ENCODE assay signal across 11 cellular contexts in the genomic region with DNA sequence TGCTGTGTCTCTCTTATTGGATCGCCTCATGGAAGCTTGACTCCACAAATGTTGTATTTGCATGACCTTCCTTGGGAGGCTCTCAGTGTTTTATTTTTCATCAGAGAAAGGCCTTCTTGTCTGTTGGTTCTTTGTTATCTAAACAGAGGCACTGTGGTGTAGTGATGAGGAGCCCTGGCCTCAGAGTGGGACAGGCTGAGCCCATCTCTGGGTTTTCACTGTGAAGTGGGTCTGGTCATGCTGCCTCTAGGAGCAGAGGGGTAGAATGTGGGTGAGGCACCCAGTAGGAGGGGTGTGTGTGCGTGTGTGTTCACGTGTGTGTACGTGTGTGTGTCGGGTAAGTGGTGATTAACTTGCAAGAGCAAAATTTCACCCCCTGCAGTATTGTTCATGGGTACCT. TPM values are rescaled to one million over a fixed set of nuclear protein-coding genes. Genes with fewer than 3 reads are reported as not detected.
A peak's percentile ranks its signal among the peaks of the same experiment; 100 is the strongest.
DNase-seq lines count a peak whose midpoint lies in the region; ATAC-seq and TF ChIP-seq lines count a peak whose summit lies in the region.
"Had no signal": no experiment of that assay in that cellular context is flagged by ENCODE, and none has a peak within 500 bp of the region (broad histone marks: within the 10 kb centered on the region; RNA-seq: fewer than 3 reads in every experiment).

No MANE protein-coding gene starts in this region.

- no peaks in the 10 kb centered on the region for H3K27me3 Mint-ChIP-seq in activated naive CD4-positive, alpha-beta T cell treated with anti-CD3 and anti-CD28 coated beads, Interleukin-2, amount 10 ng/mL, durations not matched to agents 7 days and 5 days
- H3K27me3 Mint-ChIP-seq in activated CD8-positive, alpha-beta T cell treated with anti-CD3 and anti-CD28 coated beads for 36 hours, result no peaks in the 10 kb centered on the region

- H3K4me1 ChIP-seq in lower lobe of right lung, result peaks cover 100% of the 10 kb centered on the region
- H3K4me1 ChIP-seq in thymus (ENCODE audit: control insufficient read depth, insufficient read depth, low read length), result peaks cover 96% of the 10 kb centered on the region

- no peak overlapping the region for H3K4me3 ChIP-seq in lower lobe of right lung
- no peak overlapping the region for H3K4me3 ChIP-seq in thymus (ENCODE audit: low read length)
- H3K4me3 ChIP-seq: heart left ventricle had no signal

- peaks cover 100% of the 10 kb centered on the region for H3K4me1 Mint-ChIP-seq in activated naive CD4-positive, alpha-beta T cell treated with anti-CD3 and anti-CD28 coated beads, Interleukin-2, amount 10 ng/mL, durations not matched to agents 7 days and 5 days
- peaks cover 91% of the 10 kb centered on the region for H3K4me1 Mint-ChIP-seq in activated CD8-positive, alpha-beta T cell treated with anti-CD3 and anti-CD28 coated beads for 36 hours (ENCODE audit: low read depth)

- H3K9me3 ChIP-seq in lower lobe of right lung (no peaks in the 10 kb centered on the region), thymus (ENCODE audit: control insufficient read depth) (no peaks in the 10 kb centered on the region)
- H3K9me3 ChIP-seq: heart left ventricle had no signal

- TF ChIP-seq CTCF in activated CD8-positive, alpha-beta T cell treated with anti-CD3 and anti-CD28 coated beads for 36 hours (IDR thresholded peaks at IDR 0.05), result no peak
- TF ChIP-seq CTCF in lower lobe of right lung (IDR thresholded peaks at IDR 0.05), result no peak

- H3K27me3 ChIP-seq in lower lobe of right lung (ENCODE audit: low read depth) (no peaks in the 10 kb centered on the region), thymus (ENCODE audit: control insufficient read depth, insufficient read depth) (no peaks in the 10 kb centered on the region)
- H3K27me3 ChIP-seq: heart left ventricle had no signal

- POLR2A ChIA-PET in activated CD8-positive, alpha-beta T cell treated with anti-CD3 and anti-CD28 coated beads for 36 hours (lab: Charles Lee), result interaction anchor here (1.2 to 17.4 kb wide), 4 partner anchors 12 to 132 kb away, joined by 3 to 444 read pairs (median 4); no protein-coding TSS in a partner anchor

- CTCF ChIA-PET in activated naive CD4-positive, alpha-beta T cell treated with anti-CD3 and anti-CD28 coated beads, Interleukin-2, amount 10 ng/mL, durations not matched to agents 7 days and 5 days (lab: Charles Lee), result interaction anchor here (1.5 to 4.8 kb wide), 3 partner anchors 24 to 146 kb away, joined by 4 to 21 read pairs (median 11); no protein-coding TSS in a partner anchor
- CTCF ChIA-PET in activated CD8-positive, alpha-beta T cell treated with anti-CD3 and anti-CD28 coated beads for 36 hours (lab: Charles Lee), result interaction anchor here (1.2 to 1.8 kb wide), 3 partner anchors 8 to 126 kb away, joined by 4 to 6 read pairs (median 4); no protein-coding TSS in a partner anchor

- intact Hi-C loops in activated CD8-positive, alpha-beta T cell treated with anti-CD3 and anti-CD28 coated beads for 36 hours (cut with micrococcal nuclease), result no loop called here
- intact Hi-C loops in lower lobe of right lung (cut with DNase I), result no loop called here

- DNase-seq in activated naive CD4-positive, alpha-beta T cell treated with anti-CD3 and anti-CD28 coated beads, Interleukin-2, amount 10 ng/mL, durations not matched to agents 7 days and 5 days, result no peak
- no peak for DNase-seq in activated naive CD4-positive, alpha-beta T cell (lab: John Stamatoyannopoulos, UW)
- no peak for DNase-seq in activated CD8-positive, alpha-beta T cell treated with anti-CD3 and anti-CD28 coated beads for 36 hours
- DNase-seq in lower lobe of right lung (no peak), NCI-H146 (lab: John Stamatoyannopoulos, UW) (no peak), GM19238 (ENCODE audit: insufficient read length, low spot score) (no peak)
- DNase-seq: heart left ventricle, left colon, NCI-H1436 treated with DMSO at 0.1 percent for 48 hours had no signal

- H3K27ac Mint-ChIP-seq in activated naive CD4-positive, alpha-beta T cell treated with anti-CD3 and anti-CD28 coated beads, Interleukin-2, amount 10 ng/mL, durations not matched to agents 7 days and 5 days, result peak overlapping the region; percentile 88
- peak overlapping the region; percentile 99 for H3K27ac Mint-ChIP-seq in activated CD8-positive, alpha-beta T cell treated with anti-CD3 and anti-CD28 coated beads for 36 hours

- peak overlapping the region; percentile 13 for H3K4me3 Mint-ChIP-seq in activated naive CD4-positive, alpha-beta T cell treated with anti-CD3 and anti-CD28 coated beads, Interleukin-2, amount 10 ng/mL, durations not matched to agents 7 days and 5 days
- H3K4me3 Mint-ChIP-seq in activated CD8-positive, alpha-beta T cell treated with anti-CD3 and anti-CD28 coated beads for 36 hours, result no peak overlapping the region

- H3K27ac ChIP-seq in lower lobe of right lung (peak overlapping the region; percentile 88), thymus (ENCODE audit: low read depth) (peak overlapping the region; percentile 72)

- peaks cover 35% of the 10 kb centered on the region for H3K36me3 Mint-ChIP-seq in activated naive CD4-positive, alpha-beta T cell treated with anti-CD3 and anti-CD28 coated beads, Interleukin-2, amount 10 ng/mL, durations not matched to agents 7 days and 5 days
- peaks cover 22% of the 10 kb centered on the region for H3K36me3 Mint-ChIP-seq in activated CD8-positive, alpha-beta T cell treated with anti-CD3 and anti-CD28 coated beads for 36 hours (ENCODE audit: low read depth)

- H3K9me3 Mint-ChIP-seq in activated naive CD4-positive, alpha-beta T cell treated with anti-CD3 and anti-CD28 coated beads, Interleukin-2, amount 10 ng/mL, durations not matched to agents 7 days and 5 days, result no peaks in the 10 kb centered on the region
- H3K9me3 Mint-ChIP-seq in activated CD8-positive, alpha-beta T cell treated with anti-CD3 and anti-CD28 coated beads for 36 hours, result no peaks in the 10 kb centered on the region

- WGBS in thymus, result 92% methylated on average over 5 of the region's 5 CpGs

- no peak for ATAC-seq in activated CD8-positive, alpha-beta T cell treated with anti-CD3 and anti-CD28 coated beads for 36 hours
- ATAC-seq in lower lobe of right lung (no peak), HG03571 (IDR thresholded peaks at IDR 0.05; ENCODE audit: unreplicated experiment) (no peak)
- ATAC-seq: heart left ventricle, left colon had no signal

- peaks cover 4% of the 10 kb centered on the region for H3K36me3 ChIP-seq in lower lobe of right lung
- H3K36me3 ChIP-seq in thymus (ENCODE audit: control insufficient read depth, insufficient read depth), result peaks cover 50% of the 10 kb centered on the region

RNA-seq across cellular contexts. Expression of a gene that starts 14.4 kb away (rescaled TPM):
- 100 to 1,000 TPM; 163 to 175 TPM for total RNA-seq in activated CD8-positive, alpha-beta T cell treated with anti-CD3 and anti-CD28 coated beads for 36 hours
- 178 TPM for total RNA-seq in lower lobe of right lung
- polyA plus RNA-seq in thymus, result 107 TPM
